Comparison of ENCODE assay signal across 1 cellular context in the genomic region with DNA sequence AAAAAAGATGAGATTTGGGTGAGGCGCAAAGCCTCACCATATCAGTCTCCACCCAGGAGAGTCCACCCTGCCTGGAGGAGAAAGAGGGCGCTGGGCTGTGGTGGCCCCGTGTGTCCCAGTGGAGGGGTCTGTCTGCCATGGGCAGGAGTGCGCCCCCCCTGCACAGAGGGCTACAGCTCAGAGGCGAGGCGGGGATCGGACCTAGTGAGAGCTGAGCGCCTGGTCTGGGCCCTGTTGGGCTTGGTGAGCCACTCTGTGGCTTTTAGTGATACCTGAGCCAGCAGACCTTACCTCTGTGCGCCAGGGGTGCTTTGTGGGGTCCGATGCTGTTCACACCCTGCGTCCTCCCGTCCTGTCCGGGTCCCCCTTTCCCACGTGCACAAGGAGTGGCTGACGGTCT.
TF ChIP-seq lines count a peak whose summit lies in the region.

No MANE protein-coding gene starts in this region.

TF ChIP-seq in IMR-90, 13 proteins besides CTCF, POLR2A, EP300 and RAD21:
- no peak for TF ChIP-seq MAFK (IDR thresholded peaks at IDR 0.05; ENCODE audit: low read depth, low read length)
- TF ChIP-seq RCOR1 (IDR thresholded peaks at IDR 0.05; ENCODE audit: insufficient replicate concordance, low read length), result no peak
- TF ChIP-seq, protein P1, sequence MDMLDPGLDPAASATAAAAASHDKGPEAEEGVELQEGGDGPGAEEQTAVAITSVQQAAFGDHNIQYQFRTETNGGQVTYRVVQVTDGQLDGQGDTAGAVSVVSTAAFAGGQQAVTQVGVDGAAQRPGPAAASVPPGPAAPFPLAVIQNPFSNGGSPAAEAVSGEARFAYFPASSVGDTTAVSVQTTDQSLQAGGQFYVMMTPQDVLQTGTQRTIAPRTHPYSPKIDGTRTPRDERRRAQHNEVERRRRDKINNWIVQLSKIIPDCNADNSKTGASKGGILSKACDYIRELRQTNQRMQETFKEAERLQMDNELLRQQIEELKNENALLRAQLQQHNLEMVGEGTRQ (IDR thresholded peaks at IDR 0.05; ENCODE audit: low read depth, low read length), result no peak
- no peak for TF ChIP-seq MXI1 (IDR thresholded peaks at IDR 0.05; ENCODE audit: borderline replicate concordance, low read depth, low read length)
- TF ChIP-seq RFX5 (IDR thresholded peaks at IDR 0.05; ENCODE audit: low read depth, low read length), result no peak
- TF ChIP-seq MAZ (IDR thresholded peaks at IDR 0.05; ENCODE audit: borderline replicate concordance, low read depth, low read length), result no peak
- TF ChIP-seq, protein P2, sequence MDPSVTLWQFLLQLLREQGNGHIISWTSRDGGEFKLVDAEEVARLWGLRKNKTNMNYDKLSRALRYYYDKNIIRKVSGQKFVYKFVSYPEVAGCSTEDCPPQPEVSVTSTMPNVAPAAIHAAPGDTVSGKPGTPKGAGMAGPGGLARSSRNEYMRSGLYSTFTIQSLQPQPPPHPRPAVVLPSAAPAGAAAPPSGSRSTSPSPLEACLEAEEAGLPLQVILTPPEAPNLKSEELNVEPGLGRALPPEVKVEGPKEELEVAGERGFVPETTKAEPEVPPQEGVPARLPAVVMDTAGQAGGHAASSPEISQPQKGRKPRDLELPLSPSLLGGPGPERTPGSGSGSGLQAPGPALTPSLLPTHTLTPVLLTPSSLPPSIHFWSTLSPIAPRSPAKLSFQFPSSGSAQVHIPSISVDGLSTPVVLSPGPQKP (IDR thresholded peaks at IDR 0.05; ENCODE audit: borderline replicate concordance, low read depth, low read length), result no peak
- TF ChIP-seq FOS (IDR thresholded peaks at IDR 0.05; ENCODE audit: low read depth, low read length), result no peak
